ENCODE assay signal across 23 cellular contexts in genomic region chr3:71231680-71232079, GRCh38.
"Had no signal": no experiment of that assay in that cellular context is flagged by ENCODE, and none has a peak within 500 bp of the region (broad histone marks: within the 10 kb centered on the region; RNA-seq: fewer than 3 reads in every experiment).

No MANE protein-coding gene starts in this region.

- H3K27me3 Mint-ChIP-seq: activated T-helper 17 cell treated with anti-CD3 and anti-CD28 coated beads, Interleukin-2, amount 50 U/mL, for 72 hours; dendritic cell treated with granulocyte-macrophage colony-stimulating factor and Interleukin-4, amounts not matched to agents 40 ng/mL and 50 ng/mL, for 4 days had no signal

- ATAC-seq: esophagus mucosa, gastrocnemius medialis, left lobe of liver had no signal

- H3K27ac ChIP-seq: cardiac muscle cell, gastrocnemius medialis, suprapubic skin, transverse colon, vagina had no signal

- H3K9me3 Mint-ChIP-seq: activated T-helper 17 cell treated with anti-CD3 and anti-CD28 coated beads, Interleukin-2, amount 50 U/mL, for 72 hours; dendritic cell treated with granulocyte-macrophage colony-stimulating factor and Interleukin-4, amounts not matched to agents 40 ng/mL and 50 ng/mL, for 4 days; neural crest cell had no signal

- H3K4me3 Mint-ChIP-seq: dendritic cell treated with granulocyte-macrophage colony-stimulating factor and Interleukin-4, amounts not matched to agents 40 ng/mL and 50 ng/mL, for 4 days; neural crest cell had no signal

- H3K27me3 ChIP-seq: cardiac muscle cell, gastrocnemius medialis, suprapubic skin, transverse colon, vagina had no signal

- H3K4me3 ChIP-seq: cardiac muscle cell, gastrocnemius medialis, lung, suprapubic skin, transverse colon, vagina had no signal

- DNase-seq: activated CD4-positive, alpha-beta T cell treated with anti-CD3 and anti-CD28 coated beads for 48 hours; activated CD8-positive, alpha-beta memory T cell treated with anti-CD3 and anti-CD28 coated beads for 24 hours; activated CD8-positive, alpha-beta memory T cell treated with anti-CD3 and anti-CD28 coated beads, Interleukin-2, amount 50 U/mL, for 48 hours; activated naive CD4-positive, alpha-beta T cell; amygdala; effector CD8-positive, alpha-beta T cell; gastrocnemius medialis; head of caudate nucleus; kidney; midbrain; retina; stimulated activated naive CD4-positive, alpha-beta T cell treated with Interleukin-2 at 50 U/mL for 16 hours; SW 1271; transverse colon had no signal

- H3K27ac Mint-ChIP-seq: dendritic cell treated with granulocyte-macrophage colony-stimulating factor and Interleukin-4, amounts not matched to agents 40 ng/mL and 50 ng/mL, for 4 days had no signal
